Comparison of ENCODE assay signal across 9 cellular contexts in the genomic region with DNA sequence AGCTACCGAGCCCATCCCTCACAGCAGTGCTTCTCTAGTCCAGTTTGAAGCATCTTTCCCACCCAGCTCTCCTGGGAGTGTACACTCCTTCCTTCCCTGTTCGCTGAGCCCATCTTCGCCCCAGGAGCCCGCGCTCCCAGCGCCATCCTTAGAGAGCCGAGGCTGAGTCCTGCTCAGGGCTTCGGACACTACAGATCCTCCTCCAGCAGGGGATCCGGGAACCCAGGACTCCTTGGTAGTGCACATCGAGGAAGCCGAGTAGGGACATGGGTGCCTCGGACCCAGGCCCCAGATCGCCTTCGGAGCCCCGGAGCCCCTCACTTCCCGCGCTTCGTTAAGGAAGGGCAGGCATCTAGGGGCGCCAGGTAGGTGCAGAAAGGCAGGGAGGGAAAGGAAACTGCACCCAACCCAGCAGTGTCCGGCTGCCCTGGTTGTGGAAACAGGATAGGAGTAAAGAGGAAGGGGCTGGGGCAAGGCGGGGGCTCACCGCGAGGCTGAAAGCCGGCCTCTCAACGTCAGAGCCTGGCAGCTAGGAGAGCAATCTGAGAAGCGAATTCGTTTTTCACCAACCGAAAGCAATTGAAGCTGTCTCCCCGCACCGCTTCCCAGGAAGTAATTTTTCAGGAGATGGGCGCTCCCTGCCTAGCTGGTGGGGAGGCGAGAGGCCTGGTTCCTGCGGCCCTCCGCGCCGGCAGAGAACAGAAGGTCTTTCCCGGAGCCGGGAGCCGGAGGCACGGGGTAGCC. TPM values are rescaled to one million over a fixed set of nuclear protein-coding genes. Genes with fewer than 3 reads are reported as not detected.
A peak's percentile ranks its signal among the peaks of the same experiment; 100 is the strongest.
DNase-seq lines count a peak whose midpoint lies in the region; ATAC-seq and TF ChIP-seq lines count a peak whose summit lies in the region.
"Had no signal": no experiment of that assay in that cellular context is flagged by ENCODE, and none has a peak within 500 bp of the region (broad histone marks: within the 10 kb centered on the region; RNA-seq: fewer than 3 reads in every experiment).

No MANE protein-coding gene starts in this region.

- POLR2A ChIA-PET in naive thymus-derived CD4-positive, alpha-beta T cell (lab: Charles Lee): no interaction called here

- H3K4me3 Mint-ChIP-seq in naive thymus-derived CD4-positive, alpha-beta T cell: peak overlapping the region; percentile 57 to 85 (median 74)

- no peak for ATAC-seq in naive thymus-derived CD4-positive, alpha-beta T cell
- ATAC-seq in GM19467 (IDR thresholded peaks at IDR 0.05; ENCODE audit: unreplicated experiment) (no peak), GM21367 (IDR thresholded peaks at IDR 0.05; ENCODE audit: unreplicated experiment) (no peak)

- H3K36me3 Mint-ChIP-seq in naive thymus-derived CD4-positive, alpha-beta T cell: peaks cover 0 to 4% (median 0%) of the 10 kb centered on the region in 5 donors

- no peaks in the 10 kb centered on the region for H3K9me3 ChIP-seq in naive thymus-derived CD4-positive, alpha-beta T cell (ENCODE audit: control insufficient read depth in 2 of 3, low read length in 3 of 3)

- peaks cover 9 to 52% (median 39%) of the 10 kb centered on the region in 7 donors for H3K4me1 Mint-ChIP-seq in naive thymus-derived CD4-positive, alpha-beta T cell

- H3K9me3 Mint-ChIP-seq in naive thymus-derived CD4-positive, alpha-beta T cell: peaks cover 0 to 3% (median 0%) of the 10 kb centered on the region in 11 donors

- H3K27ac ChIP-seq in naive thymus-derived CD4-positive, alpha-beta T cell (ENCODE audit: low read depth, low read length): no peak overlapping the region

- H3K36me3 ChIP-seq in naive thymus-derived CD4-positive, alpha-beta T cell (ENCODE audit: control insufficient read depth in 2 of 3, insufficient read depth in 3 of 3, low read length in 3 of 3): no peaks in the 10 kb centered on the region

- H3K4me3 ChIP-seq in choroid plexus epithelial cell (ENCODE audit: low read depth, low read length): peak overlapping the region; percentile 11
- peak overlapping the region; percentile 9 for H3K4me3 ChIP-seq in naive thymus-derived CD4-positive, alpha-beta T cell (ENCODE audit: low read length)
- H3K4me3 ChIP-seq: K562 had no signal

- H3K4me1 ChIP-seq in naive thymus-derived CD4-positive, alpha-beta T cell (ENCODE audit: control insufficient read depth in 2 of 2, insufficient read depth in 2 of 2, low read length in 2 of 2): peaks cover 0 to 16% of the 10 kb centered on the region in 2 donors

- intact Hi-C loops in naive thymus-derived CD4-positive, alpha-beta T cell (cut with micrococcal nuclease): loop anchor here in 1 of 2 donors (2.0 kb wide), 1 partner anchor 40 kb away; no protein-coding TSS in a partner anchor
- intact Hi-C loops in posterior cingulate gyrus (cut with DNase I): no loop called here

- DNase-seq in D341Med (ENCODE audit: low spot score) (peak; percentile 42), NCI-H1105 (lab: John Stamatoyannopoulos, UW) (peak; percentile 8), choroid plexus epithelial cell (ENCODE audit: low read depth) (peak; percentile 21), epidermal melanocyte (ENCODE audit: insufficient read length, low spot score) (no peak), posterior cingulate gyrus (no peak)
- no peak for DNase-seq in naive thymus-derived CD4-positive, alpha-beta T cell

- H3K27me3 Mint-ChIP-seq in naive thymus-derived CD4-positive, alpha-beta T cell: peaks cover 74 to 86% (median 78%) of the 10 kb centered on the region in 5 donors

- TF ChIP-seq CTCF in choroid plexus epithelial cell (conservative IDR thresholded peaks at IDR 0.05; ENCODE audit: low read depth, low read length): no peak

- CTCF ChIA-PET in naive thymus-derived CD4-positive, alpha-beta T cell (lab: Charles Lee): no interaction called here

- H3K27me3 ChIP-seq in naive thymus-derived CD4-positive, alpha-beta T cell (ENCODE audit: control insufficient read depth in 2 of 2, insufficient read depth in 2 of 2, low read length in 2 of 2): peaks cover 6 to 19% of the 10 kb centered on the region in 2 donors

- H3K27ac Mint-ChIP-seq in naive thymus-derived CD4-positive, alpha-beta T cell: peak overlapping the region in 1 of 9 donors; percentile 68

RNA-seq across cellular contexts. Expression of a gene that starts 1.0 kb away (rescaled TPM):
- not detected for total RNA-seq in naive thymus-derived CD4-positive, alpha-beta T cell
- polyA plus RNA-seq in naive thymus-derived CD4-positive, alpha-beta T cell: not detected
- total RNA-seq: K562 had no signal
- polyA plus RNA-seq: K562 had no signal

RNA-seq across cellular contexts. Expression of a gene that starts 48.3 kb away (rescaled TPM):
- total RNA-seq in naive thymus-derived CD4-positive, alpha-beta T cell: not detected
- polyA plus RNA-seq in naive thymus-derived CD4-positive, alpha-beta T cell: not detected
- polyA plus RNA-seq: K562 had no signal

Comparison
In these comparisons a context has a peak if more than half of its experiments do, and no peak if none do; other contexts are left out.
1. DNase-seq: peak in D341Med (single experiment), NCI-H1105 (single experiment) and choroid plexus epithelial cell (single experiment); none in naive thymus-derived CD4-positive, alpha-beta T cell (0 of 9), epidermal melanocyte (single experiment) and posterior cingulate gyrus (0 of 10).